In genomic region chr2:64471616-64472015, GRCh38 we compare ENCODE assay signal across 1 cellular context.
TF ChIP-seq lines count a peak whose summit lies in the region.

No MANE protein-coding gene starts in this region.

TF ChIP-seq in GM12878, 131 proteins besides CTCF, POLR2A, EP300 and RAD21:
- TF ChIP-seq RAD51 (IDR thresholded peaks at IDR 0.05) (0 out of 2 replicates have a peak, but pooled peaks have one; percentile 30), YY1 (IDR thresholded peaks at IDR 0.05; ENCODE audit: low read depth, low read length) (no peak), IKZF1 (conservative IDR thresholded peaks at IDR 0.05) (0 out of 2 replicates have a peak, but pooled peaks have one; percentile 14)
TF ChIP-seq in GM12878: peak in this region for 2.
